Comparison of ENCODE assay signal across 8 cellular contexts in genomic region chr1:223233410-223234163, GRCh38.
DNase-seq lines count a peak whose midpoint lies in the region; ATAC-seq and TF ChIP-seq lines count a peak whose summit lies in the region.

No MANE protein-coding gene starts in this region.

- H3K27ac ChIP-seq in spleen = no peak overlapping the region

- H3K4me1 ChIP-seq in spleen = no peaks in the 10 kb centered on the region

- peaks cover 0 to 26% (median 13%) of the 10 kb centered on the region in 8 donors for H3K9me3 ChIP-seq in spleen

- H3K4me3 ChIP-seq in spleen = no peak overlapping the region

- peaks cover 5% of the 10 kb centered on the region for H3K36me3 Mint-ChIP-seq in activated CD4-positive, alpha-beta T cell treated with anti-CD3 and anti-CD28 coated beads, Interleukin-2, amount 10 ng/mL, durations not matched to agents 7 days and 5 days (ENCODE audit: low read depth)

- CTCF ChIA-PET in activated CD4-positive, alpha-beta T cell treated with anti-CD3 and anti-CD28 coated beads, Interleukin-2, amount 10 ng/mL, durations not matched to agents 7 days and 5 days (lab: Charles Lee) = no interaction called here

- no peaks in the 10 kb centered on the region for H3K27me3 ChIP-seq in spleen (replicated peaks in 1 of 7)

- peaks cover 49% of the 10 kb centered on the region for H3K4me1 Mint-ChIP-seq in activated CD4-positive, alpha-beta T cell treated with anti-CD3 and anti-CD28 coated beads, Interleukin-2, amount 10 ng/mL, durations not matched to agents 7 days and 5 days

- TF ChIP-seq POLR2A in spleen (IDR thresholded peaks at IDR 0.05) = no peak

- H3K4me3 Mint-ChIP-seq in activated CD4-positive, alpha-beta T cell treated with anti-CD3 and anti-CD28 coated beads, Interleukin-2, amount 10 ng/mL, durations not matched to agents 7 days and 5 days = no peak overlapping the region

- DNase-seq in NCI-H748 (lab: John Stamatoyannopoulos, UW; ENCODE audit: unreplicated experiment) (peak; percentile 23), NCI-H748 treated with DMSO at 0.1 percent for 48 hours (lab: John Stamatoyannopoulos, UW) (no peak), foreskin melanocyte (peak; percentile 33), spleen (peak; percentile 9), NCI-H2107 (lab: John Stamatoyannopoulos, UW) (no peak), NCI-H146 (lab: John Stamatoyannopoulos, UW) (no peak)
- DNase-seq in activated CD4-positive, alpha-beta T cell treated with anti-CD3 and anti-CD28 coated beads, Interleukin-2, amount 10 ng/mL, durations not matched to agents 7 days and 5 days = no peak

- peaks cover 12% of the 10 kb centered on the region for H3K9me3 Mint-ChIP-seq in activated CD4-positive, alpha-beta T cell treated with anti-CD3 and anti-CD28 coated beads, Interleukin-2, amount 10 ng/mL, durations not matched to agents 7 days and 5 days

- intact Hi-C loops in spleen (cut with DNase I; ENCODE audit: low total_unique reads) = no loop called here

- 60 to 69% (median 63%) methylated on average over 11 of the region's 11 CpGs for WGBS in spleen, 5 donors

- no peak for ATAC-seq in HG03439 (IDR thresholded peaks at IDR 0.05; ENCODE audit: unreplicated experiment)

- POLR2A ChIA-PET in activated CD4-positive, alpha-beta T cell treated with anti-CD3 and anti-CD28 coated beads, Interleukin-2, amount 10 ng/mL, durations not matched to agents 7 days and 5 days (lab: Charles Lee) = no interaction called here

- TF ChIP-seq CTCF in spleen (IDR thresholded peaks at IDR 0.05 in 8 of 11, conservative IDR thresholded peaks at IDR 0.05 in 3 of 11) = no peak

- H3K36me3 ChIP-seq in spleen = no peaks in the 10 kb centered on the region

- no peaks in the 10 kb centered on the region for H3K27me3 Mint-ChIP-seq in activated CD4-positive, alpha-beta T cell treated with anti-CD3 and anti-CD28 coated beads, Interleukin-2, amount 10 ng/mL, durations not matched to agents 7 days and 5 days

- peak overlapping the region; percentile 47 for H3K27ac Mint-ChIP-seq in activated CD4-positive, alpha-beta T cell treated with anti-CD3 and anti-CD28 coated beads, Interleukin-2, amount 10 ng/mL, durations not matched to agents 7 days and 5 days

Comparison
In these comparisons a context has a peak if more than half of its experiments do, and no peak if none do; other contexts are left out.
1. DNase-seq: peak in NCI-H748 (single experiment), foreskin melanocyte (single experiment) and spleen (single experiment); none in NCI-H748 treated with DMSO at 0.1 percent for 48 hours (single experiment), activated CD4-positive, alpha-beta T cell treated with anti-CD3 and anti-CD28 coated beads, Interleukin-2, amount 10 ng/mL, durations not matched to agents 7 days and 5 days (single experiment), NCI-H2107 (single experiment) and NCI-H146 (single experiment).